1 cellular context compared by ENCODE assay signal in the genomic region with DNA sequence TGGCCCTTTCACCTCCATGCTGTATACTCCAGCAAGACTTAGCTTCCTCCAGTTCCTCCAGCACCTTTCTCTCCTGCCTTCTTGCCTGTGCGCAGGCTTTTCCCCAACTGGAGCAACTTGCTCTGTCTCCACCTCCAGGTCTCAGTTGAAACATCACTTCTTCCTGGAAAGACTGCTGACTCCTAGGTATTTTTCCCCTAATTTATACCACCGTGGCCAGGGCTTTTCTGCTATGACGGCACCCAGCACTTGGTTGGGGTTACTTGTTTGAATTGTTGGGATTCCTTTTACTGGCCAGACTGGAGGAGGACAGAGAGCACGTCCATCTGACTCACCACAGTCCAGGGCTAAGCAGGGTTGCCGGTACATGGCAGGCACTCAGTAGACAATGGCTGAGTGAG.
TF ChIP-seq lines count a peak whose summit lies in the region.

No MANE protein-coding gene starts in this region.

TF ChIP-seq in HCT116, 20 proteins besides CTCF, POLR2A, EP300 and RAD21 (continued from another document):
- no peak for TF ChIP-seq ZBTB33 (IDR thresholded peaks at IDR 0.05; ENCODE audit: extremely low read depth, insufficient replicate concordance, low read length)
